10 cellular contexts compared by ENCODE assay signal in genomic region chr17:14337596-14338079, GRCh38. TPM values are rescaled to one million over a fixed set of nuclear protein-coding genes. Genes with fewer than 3 reads are reported as not detected.
DNase-seq lines count a peak whose midpoint lies in the region; ATAC-seq and TF ChIP-seq lines count a peak whose summit lies in the region.
"Had no signal": no experiment of that assay in that cellular context is flagged by ENCODE, and none has a peak within 500 bp of the region (broad histone marks: within the 10 kb centered on the region; RNA-seq: fewer than 3 reads in every experiment).

No MANE protein-coding gene starts in this region.

- no peaks in the 10 kb centered on the region for H3K36me3 ChIP-seq in tibial nerve
- H3K36me3 ChIP-seq: gastroesophageal sphincter had no signal

- no peaks in the 10 kb centered on the region for H3K9me3 ChIP-seq in tibial nerve
- H3K9me3 ChIP-seq: gastroesophageal sphincter had no signal

- ATAC-seq in HG02884 (IDR thresholded peaks at IDR 0.05; ENCODE audit: unreplicated experiment): peak; percentile 96
- no peak for ATAC-seq in GM19324 (IDR thresholded peaks at IDR 0.05; ENCODE audit: low FRiP score, unreplicated experiment)
- ATAC-seq: gastroesophageal sphincter had no signal

- no peak for TF ChIP-seq CTCF in tibial nerve (IDR thresholded peaks at IDR 0.05)

- WGBS in tibial nerve, 2 donors: 86 to 97% methylated on average over 3 of the region's 3 CpGs

- H3K4me3 ChIP-seq in tibial nerve: no peak overlapping the region
- H3K4me3 ChIP-seq: gastroesophageal sphincter had no signal

- H3K27me3 ChIP-seq in tibial nerve: no peaks in the 10 kb centered on the region

- DNase-seq in activated CD8-positive, alpha-beta memory T cell treated with anti-CD3 and anti-CD28 coated beads for 24 hours: peak; percentile 73
- no peak for DNase-seq in activated CD8-positive, alpha-beta memory T cell treated with anti-CD3 and anti-CD28 coated beads, Interleukin-2, amount 50 U/mL, for 4 hours
- peak; percentile 70 for DNase-seq in activated CD8-positive, alpha-beta memory T cell treated with anti-CD3 and anti-CD28 coated beads, Interleukin-2, amount 50 U/mL, for 48 hours
- peak; percentile 59 to 66 for DNase-seq in stimulated activated CD8-positive, alpha-beta memory T cell treated with anti-CD3 and anti-CD28 coated beads, Interleukin-15, amount 100 ng/mL, for 48 hours (ENCODE audit: low read depth in 2 of 2)
- no peak for DNase-seq in anterior cingulate cortex (lab: John Stamatoyannopoulos, UW)
- no peak for DNase-seq in tibial nerve (ENCODE audit: low spot score in 2 of 2)
- DNase-seq: ACHN had no signal

- no peaks in the 10 kb centered on the region for H3K4me1 ChIP-seq in tibial nerve
- H3K4me1 ChIP-seq: gastroesophageal sphincter had no signal

- H3K27ac ChIP-seq in tibial nerve: no peak overlapping the region
- H3K27ac ChIP-seq: gastroesophageal sphincter had no signal

- TF ChIP-seq EP300 in tibial nerve (IDR thresholded peaks at IDR 0.05): no peak

- no peak for TF ChIP-seq POLR2A in tibial nerve (IDR thresholded peaks at IDR 0.05)

RNA-seq across cellular contexts. Expression of gene HS3ST3B1, which starts 36.8 kb away (rescaled TPM):
- 1 to 10 TPM in 2 of 4 donors, under 1 TPM in 2; 0.39 to 1.1 (median 0.97) TPM for total RNA-seq in tibial nerve

Comparison
In these comparisons a context has a peak if more than half of its experiments do, and no peak if none do; other contexts are left out.
1. DNase-seq: peak in activated CD8-positive, alpha-beta memory T cell treated with anti-CD3 and anti-CD28 coated beads for 24 hours (single experiment), activated CD8-positive, alpha-beta memory T cell treated with anti-CD3 and anti-CD28 coated beads, Interleukin-2, amount 50 U/mL, for 48 hours (single experiment) and stimulated activated CD8-positive, alpha-beta memory T cell treated with anti-CD3 and anti-CD28 coated beads, Interleukin-15, amount 100 ng/mL, for 48 hours (2 of 2); none in activated CD8-positive, alpha-beta memory T cell treated with anti-CD3 and anti-CD28 coated beads, Interleukin-2, amount 50 U/mL, for 4 hours (single experiment), anterior cingulate cortex (0 of 58) and tibial nerve (0 of 2).